ENCODE assay signal across 14 cellular contexts in the genomic region with DNA sequence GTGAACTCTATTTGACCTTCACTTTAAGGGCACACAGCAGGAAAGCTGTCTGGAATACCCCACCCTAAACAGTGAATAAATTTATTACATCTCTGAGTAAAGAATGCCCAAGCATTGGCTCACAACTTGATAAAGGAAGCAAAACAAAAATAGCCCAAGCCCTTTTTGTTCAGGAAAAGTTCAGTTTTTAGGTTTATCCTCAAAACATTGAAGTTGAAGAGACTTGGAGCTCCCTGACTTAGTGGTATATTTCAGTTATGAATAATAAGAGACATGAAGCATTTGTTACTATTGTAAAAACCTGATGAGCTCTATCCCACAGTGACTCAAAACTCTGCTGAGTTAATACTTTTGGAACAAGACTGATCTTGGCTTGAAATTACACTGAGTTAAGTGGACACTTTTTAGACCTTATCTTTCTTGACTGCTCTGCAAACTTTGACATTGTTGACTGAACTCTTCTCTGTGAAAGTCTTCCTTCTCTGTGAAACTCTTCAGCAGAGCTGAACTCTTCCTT.
"Had no signal": no experiment of that assay in that cellular context is flagged by ENCODE, and none has a peak within 500 bp of the region (broad histone marks: within the 10 kb centered on the region; RNA-seq: fewer than 3 reads in every experiment).

No MANE protein-coding gene starts in this region.

- H3K9me3 ChIP-seq: esophagus muscularis mucosa, heart left ventricle, transverse colon had no signal

- H3K27ac ChIP-seq: esophagus muscularis mucosa, heart left ventricle, SK-N-MC, transverse colon had no signal

- H3K4me3 ChIP-seq: esophagus muscularis mucosa, heart left ventricle, SK-N-MC, transverse colon had no signal

- H3K36me3 ChIP-seq: esophagus muscularis mucosa, heart left ventricle, transverse colon had no signal

- H3K27me3 ChIP-seq: esophagus muscularis mucosa, heart left ventricle, transverse colon had no signal

- DNase-seq: activated naive CD4-positive, alpha-beta T cell; activated naive CD8-positive, alpha-beta T cell treated with anti-CD3 and anti-CD28 coated beads, Interleukin-2, amount 10 ng/mL, durations not matched to agents 7 days and 5 days; activated T-cell treated with anti-CD3 and anti-CD28 coated beads for 4 hours; anterior cingulate cortex; heart left ventricle; natural killer cell; retina; stimulated activated CD4-positive, alpha-beta T cell treated with anti-CD3 and anti-CD28 coated beads, Interleukin-2, amount 100 ng/mL, for 48 hours; stimulated activated naive CD4-positive, alpha-beta T cell treated with Interleukin-2 at 50 U/mL for 16 hours; T-helper 9 cell; transverse colon had no signal

- ATAC-seq: activated CD4-positive, CD25-positive, alpha-beta regulatory T cell treated with anti-CD3 and anti-CD28 coated beads, Interleukin-2, amount 50 U/mL, for 24 hours; heart left ventricle; natural killer cell had no signal
